ENCODE assay signal across 25 cellular contexts in genomic region chr10:1809139-1809755, GRCh38.
DNase-seq lines count a peak whose midpoint lies in the region; ATAC-seq and TF ChIP-seq lines count a peak whose summit lies in the region.
"Had no signal": no experiment of that assay in that cellular context is flagged by ENCODE, and none has a peak within 500 bp of the region (broad histone marks: within the 10 kb centered on the region; RNA-seq: fewer than 3 reads in every experiment).

No MANE protein-coding gene starts in this region.

- H3K9me3 Mint-ChIP-seq in activated naive CD8-positive, alpha-beta T cell (ENCODE audit: low read depth), result no peaks in the 10 kb centered on the region
- no peaks in the 10 kb centered on the region for H3K9me3 Mint-ChIP-seq in activated naive CD8-positive, alpha-beta T cell treated with anti-CD3 and anti-CD28 coated beads, Interleukin-2, amount 50 U/mL, for 24 hours
- H3K9me3 Mint-ChIP-seq: nephron progenitor cell had no signal

- no peak for TF ChIP-seq POLR2A in spleen (IDR thresholded peaks at IDR 0.05)

- no peaks in the 10 kb centered on the region for H3K27me3 Mint-ChIP-seq in activated naive CD8-positive, alpha-beta T cell
- H3K27me3 Mint-ChIP-seq in activated naive CD8-positive, alpha-beta T cell treated with anti-CD3 and anti-CD28 coated beads, Interleukin-2, amount 50 U/mL, for 24 hours, result no peaks in the 10 kb centered on the region

- peak overlapping the region; percentile 64 for H3K27ac Mint-ChIP-seq in activated naive CD8-positive, alpha-beta T cell
- no peak overlapping the region for H3K27ac Mint-ChIP-seq in activated naive CD8-positive, alpha-beta T cell treated with anti-CD3 and anti-CD28 coated beads, Interleukin-2, amount 50 U/mL, for 24 hours
- H3K27ac Mint-ChIP-seq: effector memory CD8-positive, alpha-beta T cell; HFFc6; nephron progenitor cell had no signal

- H3K27me3 ChIP-seq in dorsolateral prefrontal cortex, result no peaks in the 10 kb centered on the region
- peaks cover 0 to 7% (median 0%) of the 10 kb centered on the region in 7 donors for H3K27me3 ChIP-seq in spleen (replicated peaks in 1 of 7)
- H3K27me3 ChIP-seq: colonic mucosa, heart right ventricle, right lobe of liver, tibial artery had no signal

- H3K27ac ChIP-seq in dorsolateral prefrontal cortex (no peak overlapping the region), spleen (no peak overlapping the region)
- H3K27ac ChIP-seq: A549, colonic mucosa, heart right ventricle, HL-60, right lobe of liver, tibial artery, WERI-Rb-1 had no signal

- no peak overlapping the region for H3K4me3 ChIP-seq in dorsolateral prefrontal cortex
- H3K4me3 ChIP-seq in spleen, result no peak overlapping the region
- H3K4me3 ChIP-seq: A549, colonic mucosa, heart right ventricle, right lobe of liver, tibial artery had no signal

- TF ChIP-seq CTCF in dorsolateral prefrontal cortex (IDR thresholded peaks at IDR 0.05 in 54 of 56, conservative IDR thresholded peaks at IDR 0.05 in 2 of 56; ENCODE audit: low read depth in 1 of 56, partially characterized antibody in 56 of 56), result no peak
- TF ChIP-seq CTCF in spleen (IDR thresholded peaks at IDR 0.05 in 8 of 11, conservative IDR thresholded peaks at IDR 0.05 in 3 of 11), result no peak
- no peak for TF ChIP-seq CTCF in omental fat pad (IDR thresholded peaks at IDR 0.05)

- in situ Hi-C loops in G401 (cut with HindIII; ENCODE audit: low sequenced_read_pairs), result no loop called here

- H3K36me3 ChIP-seq in spleen, result no peaks in the 10 kb centered on the region
- H3K36me3 ChIP-seq: colonic mucosa, heart right ventricle, right lobe of liver, tibial artery, WERI-Rb-1 had no signal

- H3K9me3 ChIP-seq in spleen, result peaks cover 0 to 2% (median 0%) of the 10 kb centered on the region in 8 donors
- H3K9me3 ChIP-seq: A549, colonic mucosa, right lobe of liver, tibial artery had no signal

- ATAC-seq in activated naive CD8-positive, alpha-beta T cell treated with anti-CD3 and anti-CD28 coated beads, Interleukin-2, amount 50 U/mL, for 24 hours, result no peak
- ATAC-seq in omental fat pad (ENCODE audit: low FRiP score), result no peak
- ATAC-seq: A549; effector memory CD8-positive, alpha-beta T cell; heart right ventricle; right lobe of liver had no signal

- H3K4me1 Mint-ChIP-seq in activated naive CD8-positive, alpha-beta T cell (ENCODE audit: low read depth), result no peaks in the 10 kb centered on the region
- no peaks in the 10 kb centered on the region for H3K4me1 Mint-ChIP-seq in activated naive CD8-positive, alpha-beta T cell treated with anti-CD3 and anti-CD28 coated beads, Interleukin-2, amount 50 U/mL, for 24 hours
- H3K4me1 Mint-ChIP-seq: nephron progenitor cell had no signal

- no peaks in the 10 kb centered on the region for H3K36me3 Mint-ChIP-seq in activated naive CD8-positive, alpha-beta T cell
- no peaks in the 10 kb centered on the region for H3K36me3 Mint-ChIP-seq in activated naive CD8-positive, alpha-beta T cell treated with anti-CD3 and anti-CD28 coated beads, Interleukin-2, amount 50 U/mL, for 24 hours (ENCODE audit: low read depth)

- H3K4me3 Mint-ChIP-seq in activated naive CD8-positive, alpha-beta T cell, result no peak overlapping the region
- H3K4me3 Mint-ChIP-seq in activated naive CD8-positive, alpha-beta T cell treated with anti-CD3 and anti-CD28 coated beads, Interleukin-2, amount 50 U/mL, for 24 hours, result no peak overlapping the region
- H3K4me3 Mint-ChIP-seq: effector memory CD8-positive, alpha-beta T cell; HFFc6; nephron progenitor cell had no signal

- H3K4me1 ChIP-seq in spleen, result no peaks in the 10 kb centered on the region
- H3K4me1 ChIP-seq: A549, colonic mucosa, heart right ventricle, right lobe of liver, tibial artery had no signal

- no peak for DNase-seq in activated naive CD8-positive, alpha-beta T cell treated with anti-CD3 and anti-CD28 coated beads, Interleukin-2, amount 50 U/mL, for 24 hours
- peak; percentile 27 for DNase-seq in HT1080 (ENCODE audit: low read depth)
- DNase-seq in dorsolateral prefrontal cortex, result peak in 7 of 10 donors; percentile 16 to 64 (median 58)
- DNase-seq in spleen, result peak; percentile 59
- no peak for DNase-seq in G401 (ENCODE audit: low spot score)
- no peak for DNase-seq in omental fat pad (ENCODE audit: low spot score)
- no peak for DNase-seq in NCI-H2171 treated with DMSO at 0.1 percent for 48 hours (lab: John Stamatoyannopoulos, UW)
- DNase-seq: activated CD4-positive, alpha-beta T cell treated with anti-CD3 and anti-CD28 coated beads, Interleukin-2, amount 50 U/mL, for 48 hours; activated naive CD4-positive, alpha-beta T cell treated with Interleukin-2 at 50 U/mL for 16 hours; colonic mucosa; DMS79; effector memory CD8-positive, alpha-beta T cell; erythroblast; heart right ventricle; HFFc6; Karpas-422; NCI-H510A; nephron progenitor cell; right lobe of liver; stimulated activated naive CD4-positive, alpha-beta T cell treated with Interleukin-2 at 50 U/mL for 16 hours; tibial artery; WERI-Rb-1 had no signal

- WGBS in spleen, 5 donors, result 88 to 94% (median 90%) methylated on average over 27 of the region's 27 CpGs

- intact Hi-C loops in dorsolateral prefrontal cortex (cut with DNase I), result no loop called here
- intact Hi-C loops in spleen (cut with DNase I; ENCODE audit: low total_unique reads), result no loop called here

Comparison
In these comparisons a context has a peak if more than half of its experiments do, and no peak if none do; other contexts are left out.
1. DNase-seq: peak in HT1080 (single experiment), dorsolateral prefrontal cortex (7 of 10) and spleen (single experiment); none in activated naive CD8-positive, alpha-beta T cell treated with anti-CD3 and anti-CD28 coated beads, Interleukin-2, amount 50 U/mL, for 24 hours (single experiment), G401 (single experiment), omental fat pad (single experiment) and NCI-H2171 treated with DMSO at 0.1 percent for 48 hours (single experiment).